23 cellular contexts compared by ENCODE assay signal in genomic region chr7:57202274-57202673, GRCh38.
"Had no signal": no experiment of that assay in that cellular context is flagged by ENCODE, and none has a peak within 500 bp of the region (broad histone marks: within the 10 kb centered on the region; RNA-seq: fewer than 3 reads in every experiment).

No MANE protein-coding gene starts in this region.

- H3K4me3 ChIP-seq: left lung, neural progenitor cell, right atrium auricular region, right lobe of liver, skin epidermis, tibial nerve, vagina had no signal

- FAIRE-seq: keratinocyte had no signal

- H3K36me3 ChIP-seq: left lung, neural progenitor cell, neutrophil, right atrium auricular region, right lobe of liver, tibial nerve, vagina had no signal

- H3K9ac ChIP-seq: neural progenitor cell, parathyroid adenoma had no signal

- DNase-seq: hippocampal formation; left colon; naive thymus-derived CD8-positive, alpha-beta T cell; nephron progenitor cell; occipital lobe; stimulated activated CD4-positive, alpha-beta T cell treated with anti-CD3 and anti-CD28 coated beads, Interleukin-4, amount 100 ng/mL, for 24 hours; stimulated activated naive CD4-positive, alpha-beta T cell; substantia nigra had no signal

- H3K9me3 Mint-ChIP-seq: type B pancreatic cell had no signal

- H3K4me1 Mint-ChIP-seq: memory B cell; naive thymus-derived CD8-positive, alpha-beta T cell; nephron progenitor cell; neural progenitor cell; stimulated activated effector memory CD8-positive, alpha-beta T cell treated with anti-CD3 and anti-CD28 coated beads, Interleukin-12 subunit alpha, Interleukin-12 subunit beta, amount 100 ng/mL, for 72 hours had no signal

- ATAC-seq: left colon; left lung; naive thymus-derived CD8-positive, alpha-beta T cell; right lobe of liver; stimulated activated effector memory CD8-positive, alpha-beta T cell treated with anti-CD3 and anti-CD28 coated beads, Interleukin-12 subunit alpha, Interleukin-12 subunit beta, amount 100 ng/mL, for 72 hours had no signal

- H3K27me3 ChIP-seq: left lung, neural progenitor cell, neutrophil, right atrium auricular region, right lobe of liver, tibial nerve, vagina had no signal

- H3K27ac Mint-ChIP-seq: memory B cell; naive thymus-derived CD8-positive, alpha-beta T cell; nephron progenitor cell; neural progenitor cell; progenitor cell of endocrine pancreas; stimulated activated effector memory CD8-positive, alpha-beta T cell treated with anti-CD3 and anti-CD28 coated beads, Interleukin-12 subunit alpha, Interleukin-12 subunit beta, amount 100 ng/mL, for 72 hours; stimulated activated naive CD8-positive, alpha-beta T cell treated with anti-CD3 and anti-CD28 coated beads, Interleukin-15, Interleukin-2, amounts not matched to agents 100 ng/mL and 50 ng/mL, for 24 hours; type B pancreatic cell had no signal

- H3K27me3 Mint-ChIP-seq: memory B cell; naive thymus-derived CD8-positive, alpha-beta T cell; progenitor cell of endocrine pancreas; stimulated activated naive CD8-positive, alpha-beta T cell treated with anti-CD3 and anti-CD28 coated beads, Interleukin-15, Interleukin-2, amounts not matched to agents 100 ng/mL and 50 ng/mL, for 24 hours; type B pancreatic cell had no signal

- H3K4me1 ChIP-seq: left lung, neural progenitor cell, parathyroid adenoma, right atrium auricular region, right lobe of liver, tibial nerve, vagina had no signal

- H3K36me3 Mint-ChIP-seq: memory B cell; neural progenitor cell; stimulated activated effector memory CD8-positive, alpha-beta T cell treated with anti-CD3 and anti-CD28 coated beads, Interleukin-12 subunit alpha, Interleukin-12 subunit beta, amount 100 ng/mL, for 72 hours; type B pancreatic cell had no signal

- H3K27ac ChIP-seq: left lung, neural progenitor cell, neutrophil, parathyroid adenoma, right atrium auricular region, right lobe of liver, skin epidermis, tibial nerve, vagina had no signal

- H3K9me3 ChIP-seq: right lobe of liver had no signal

- H3K4me3 Mint-ChIP-seq: memory B cell; naive thymus-derived CD8-positive, alpha-beta T cell; nephron progenitor cell; neural progenitor cell; stimulated activated effector memory CD8-positive, alpha-beta T cell treated with anti-CD3 and anti-CD28 coated beads, Interleukin-12 subunit alpha, Interleukin-12 subunit beta, amount 100 ng/mL, for 72 hours; stimulated activated naive CD8-positive, alpha-beta T cell treated with anti-CD3 and anti-CD28 coated beads, Interleukin-15, Interleukin-2, amounts not matched to agents 100 ng/mL and 50 ng/mL, for 24 hours; type B pancreatic cell had no signal
